1 cellular context compared by ENCODE assay signal in the genomic region with DNA sequence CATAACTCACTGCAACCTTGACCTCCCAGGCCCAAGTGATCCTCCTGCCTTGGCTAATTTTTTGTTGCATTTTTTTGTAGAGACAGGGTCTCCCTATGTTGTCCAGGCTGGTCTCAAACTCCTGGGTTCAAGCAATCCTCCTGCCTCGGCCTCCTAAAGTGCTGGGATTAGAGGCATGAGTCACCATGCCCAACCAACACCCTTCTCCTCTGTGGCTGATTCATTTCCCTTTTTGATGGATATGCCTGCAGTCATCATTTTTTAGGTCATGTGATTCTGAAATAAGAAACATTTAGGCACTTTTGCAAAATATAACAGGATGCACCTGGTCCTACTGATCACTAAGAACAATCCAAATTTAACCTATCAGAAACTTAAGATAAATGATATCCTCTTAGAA.
A peak's percentile ranks its signal among the peaks of the same experiment; 100 is the strongest.
TF ChIP-seq lines count a peak whose summit lies in the region.

No MANE protein-coding gene starts in this region.

TF ChIP-seq in HCT116, 20 proteins besides CTCF, POLR2A, EP300 and RAD21 (continued from another document):
- TF ChIP-seq SIN3A (IDR thresholded peaks at IDR 0.05; ENCODE audit: low read depth) (no peak), ELF1 (IDR thresholded peaks at IDR 0.05; ENCODE audit: borderline replicate concordance, low read depth) (no peak), SRF (IDR thresholded peaks at IDR 0.05; ENCODE audit: low read depth) (0 out of 2 replicates have a peak, but pooled peaks have one; percentile 40), JUND (IDR thresholded peaks at IDR 0.05) (peak; percentile 80), ATF3 (IDR thresholded peaks at IDR 0.05) (0 out of 2 replicates have a peak, but pooled peaks have one; percentile 25), TCF7L2 (IDR thresholded peaks at IDR 0.05; ENCODE audit: borderline replicate concordance, extremely low read depth, insufficient read depth, insufficient read length) (no peak), SP1 (IDR thresholded peaks at IDR 0.05; ENCODE audit: low read depth) (no peak), EZH2phosphoT487 (IDR thresholded peaks at IDR 0.05; ENCODE audit: borderline replicate concordance) (no peak), YY1 (IDR thresholded peaks at IDR 0.05; ENCODE audit: extremely low read depth, insufficient replicate concordance, low read depth, low read length) (no peak)
- TF ChIP-seq, protein P1, sequence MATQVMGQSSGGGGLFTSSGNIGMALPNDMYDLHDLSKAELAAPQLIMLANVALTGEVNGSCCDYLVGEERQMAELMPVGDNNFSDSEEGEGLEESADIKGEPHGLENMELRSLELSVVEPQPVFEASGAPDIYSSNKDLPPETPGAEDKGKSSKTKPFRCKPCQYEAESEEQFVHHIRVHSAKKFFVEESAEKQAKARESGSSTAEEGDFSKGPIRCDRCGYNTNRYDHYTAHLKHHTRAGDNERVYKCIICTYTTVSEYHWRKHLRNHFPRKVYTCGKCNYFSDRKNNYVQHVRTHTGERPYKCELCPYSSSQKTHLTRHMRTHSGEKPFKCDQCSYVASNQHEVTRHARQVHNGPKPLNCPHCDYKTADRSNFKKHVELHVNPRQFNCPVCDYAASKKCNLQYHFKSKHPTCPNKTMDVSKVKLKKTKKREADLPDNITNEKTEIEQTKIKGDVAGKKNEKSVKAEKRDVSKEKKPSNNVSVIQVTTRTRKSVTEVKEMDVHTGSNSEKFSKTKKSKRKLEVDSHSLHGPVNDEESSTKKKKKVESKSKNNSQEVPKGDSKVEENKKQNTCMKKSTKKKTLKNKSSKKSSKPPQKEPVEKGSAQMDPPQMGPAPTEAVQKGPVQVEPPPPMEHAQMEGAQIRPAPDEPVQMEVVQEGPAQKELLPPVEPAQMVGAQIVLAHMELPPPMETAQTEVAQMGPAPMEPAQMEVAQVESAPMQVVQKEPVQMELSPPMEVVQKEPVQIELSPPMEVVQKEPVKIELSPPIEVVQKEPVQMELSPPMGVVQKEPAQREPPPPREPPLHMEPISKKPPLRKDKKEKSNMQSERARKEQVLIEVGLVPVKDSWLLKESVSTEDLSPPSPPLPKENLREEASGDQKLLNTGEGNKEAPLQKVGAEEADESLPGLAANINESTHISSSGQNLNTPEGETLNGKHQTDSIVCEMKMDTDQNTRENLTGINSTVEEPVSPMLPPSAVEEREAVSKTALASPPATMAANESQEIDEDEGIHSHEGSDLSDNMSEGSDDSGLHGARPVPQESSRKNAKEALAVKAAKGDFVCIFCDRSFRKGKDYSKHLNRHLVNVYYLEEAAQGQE (IDR thresholded peaks at IDR 0.05; ENCODE audit: low read depth): no peak
- TF ChIP-seq, protein P2, sequence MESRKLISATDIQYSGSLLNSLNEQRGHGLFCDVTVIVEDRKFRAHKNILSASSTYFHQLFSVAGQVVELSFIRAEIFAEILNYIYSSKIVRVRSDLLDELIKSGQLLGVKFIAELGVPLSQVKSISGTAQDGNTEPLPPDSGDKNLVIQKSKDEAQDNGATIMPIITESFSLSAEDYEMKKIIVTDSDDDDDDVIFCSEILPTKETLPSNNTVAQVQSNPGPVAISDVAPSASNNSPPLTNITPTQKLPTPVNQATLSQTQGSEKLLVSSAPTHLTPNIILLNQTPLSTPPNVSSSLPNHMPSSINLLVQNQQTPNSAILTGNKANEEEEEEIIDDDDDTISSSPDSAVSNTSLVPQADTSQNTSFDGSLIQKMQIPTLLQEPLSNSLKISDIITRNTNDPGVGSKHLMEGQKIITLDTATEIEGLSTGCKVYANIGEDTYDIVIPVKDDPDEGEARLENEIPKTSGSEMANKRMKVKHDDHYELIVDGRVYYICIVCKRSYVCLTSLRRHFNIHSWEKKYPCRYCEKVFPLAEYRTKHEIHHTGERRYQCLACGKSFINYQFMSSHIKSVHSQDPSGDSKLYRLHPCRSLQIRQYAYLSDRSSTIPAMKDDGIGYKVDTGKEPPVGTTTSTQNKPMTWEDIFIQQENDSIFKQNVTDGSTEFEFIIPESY (IDR thresholded peaks at IDR 0.05; ENCODE audit: extremely low read depth, insufficient replicate concordance, low read length): no peak
